ENCODE assay signal across 22 cellular contexts in genomic region chr18:1999387-1999786, GRCh38.
"Had no signal": no experiment of that assay in that cellular context is flagged by ENCODE, and none has a peak within 500 bp of the region (broad histone marks: within the 10 kb centered on the region; RNA-seq: fewer than 3 reads in every experiment).

No MANE protein-coding gene starts in this region.

- H3K4me1 ChIP-seq: gastrocnemius medialis, left lung, prostate gland, sigmoid colon, spleen, transverse colon, vagina had no signal

- ATAC-seq: effector memory CD8-positive, alpha-beta T cell; gastrocnemius medialis; left cardiac atrium; left lung; naive thymus-derived CD4-positive, alpha-beta T cell; right cardiac atrium; stimulated activated memory B cell treated with anti-CD40 and anti-IgM and Interleukin-4, amounts not matched to agents 10 μg/mL and 1 μg/mL and 100 μg/mL, for 72 hours; stimulated activated naive CD8-positive, alpha-beta T cell treated with anti-CD3 and anti-CD28 coated beads, Interleukin-15, Interleukin-2, amounts not matched to agents 100 U/mL and 50 U/mL, for 24 hours had no signal

- H3K27ac ChIP-seq: gastrocnemius medialis, left lung, prostate gland, sigmoid colon, spleen, thoracic aorta, transverse colon, vagina had no signal

- DNase-seq: cortex of kidney; effector memory CD8-positive, alpha-beta T cell; gastrocnemius medialis; head of caudate nucleus; kidney; left cardiac atrium; left lung; mesenchymal stem cell; midbrain; naive thymus-derived CD4-positive, alpha-beta T cell; nucleus accumbens; right cardiac atrium; sigmoid colon; spleen; stimulated activated CD4-positive, alpha-beta T cell treated with anti-CD3 and anti-CD28 coated beads, Interleukin-4, amount 100 ng/mL, for 4 hours; stimulated activated naive CD8-positive, alpha-beta T cell treated with anti-CD3 and anti-CD28 coated beads, Interleukin-15, Interleukin-2, amounts not matched to agents 100 U/mL and 50 U/mL, for 24 hours; substantia nigra; transverse colon had no signal

- H3K27me3 ChIP-seq: gastrocnemius medialis, left lung, sigmoid colon, spleen, transverse colon, vagina had no signal

- H3K9me3 ChIP-seq: gastrocnemius medialis, left lung, prostate gland, sigmoid colon, spleen, thoracic aorta, transverse colon, vagina had no signal

- H3K4me3 ChIP-seq: gastrocnemius medialis, left lung, prostate gland, sigmoid colon, spleen, thoracic aorta, transverse colon, vagina had no signal

- H3K36me3 ChIP-seq: gastrocnemius medialis, left lung, prostate gland, sigmoid colon, spleen, thoracic aorta, transverse colon, vagina had no signal
